ENCODE assay signal across 10 cellular contexts in the genomic region with DNA sequence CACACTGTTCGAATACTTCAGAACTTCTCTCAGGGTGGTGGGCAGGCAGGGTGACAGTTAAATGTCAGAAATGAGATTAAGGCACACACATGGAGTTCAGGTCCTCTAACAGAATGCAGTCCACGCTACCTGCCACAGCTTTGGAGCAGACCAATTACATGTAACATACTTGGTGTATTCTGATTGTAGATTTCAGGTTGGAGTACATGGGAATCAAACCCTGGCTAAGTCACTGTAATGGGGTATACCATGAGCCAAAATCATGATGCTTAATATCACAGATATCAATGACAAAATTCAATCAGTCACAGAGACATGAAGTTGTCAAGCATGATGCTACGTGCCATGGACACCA. TPM values are rescaled to one million over a fixed set of nuclear protein-coding genes. Genes with fewer than 3 reads are reported as not detected.
DNase-seq lines count a peak whose midpoint lies in the region; ATAC-seq, FAIRE-seq and TF ChIP-seq lines count a peak whose summit lies in the region.
"Had no signal": no experiment of that assay in that cellular context is flagged by ENCODE, and none has a peak within 500 bp of the region (broad histone marks: within the 10 kb centered on the region; RNA-seq: fewer than 3 reads in every experiment).

No MANE protein-coding gene starts in this region.

- in situ Hi-C loops in HepG2 (cut with HindIII; ENCODE audit: extremely low pct_ligation_motif_present, low pct_unique_long_range_greater_than_20kb), result no loop called here

- intact Hi-C loops in right lobe of liver (cut with DNase I), result no loop called here
- intact Hi-C loops in HepG2 (cut with micrococcal nuclease; ENCODE audit: unreplicated experiment), result no loop called here
- intact Hi-C loops in esophagus muscularis mucosa (cut with DNase I), result no loop called here

- H3K27me3 Mint-ChIP-seq in neural crest cell (ENCODE audit: low read depth), result no peaks in the 10 kb centered on the region
- peaks cover 5% of the 10 kb centered on the region for H3K27me3 Mint-ChIP-seq in activated CD4-positive, alpha-beta T cell treated with anti-CD3 and anti-CD28 coated beads, Interleukin-2, amount 10 ng/mL, durations not matched to agents 7 days and 5 days
- H3K27me3 Mint-ChIP-seq: type B pancreatic cell had no signal

- no peak overlapping the region for H2AFZ ChIP-seq in HepG2 (ENCODE audit: low read length)

- TF ChIP-seq CTCF in right lobe of liver (IDR thresholded peaks at IDR 0.05) (no peak), HepG2 (CRISPR knock-in tag; IDR thresholded peaks at IDR 0.05) (no peak), esophagus muscularis mucosa (IDR thresholded peaks at IDR 0.05) (no peak), neural crest cell (conservative IDR thresholded peaks at IDR 0.05) (no peak)

- H3K4me1 Mint-ChIP-seq in neural crest cell, result peaks cover 36% of the 10 kb centered on the region
- H3K4me1 Mint-ChIP-seq in activated CD4-positive, alpha-beta T cell treated with anti-CD3 and anti-CD28 coated beads, Interleukin-2, amount 10 ng/mL, durations not matched to agents 7 days and 5 days, result peaks cover 17% of the 10 kb centered on the region

- no peaks in the 10 kb centered on the region for H3K79me2 ChIP-seq in HepG2 (ENCODE audit: insufficient read depth, low read length)

- no peak for TF ChIP-seq RAD21 in HepG2 (CRISPR knock-in tag; IDR thresholded peaks at IDR 0.05)

- H3K27ac ChIP-seq in right lobe of liver (peak overlapping the region in 2 of 3 donors; percentile 29 to 47), HepG2 (ENCODE audit: extremely low read length, insufficient read depth, low read length) (no peak overlapping the region), esophagus muscularis mucosa (replicated peaks in 1 of 4) (peak overlapping the region; percentile 70 to 76 (median 74))

- POLR2A ChIA-PET in HepG2 (lab: Yijun Ruan, JAX), result no interaction called here
- POLR2A ChIA-PET in activated CD4-positive, alpha-beta T cell treated with anti-CD3 and anti-CD28 coated beads, Interleukin-2, amount 10 ng/mL, durations not matched to agents 7 days and 5 days (lab: Charles Lee), result no interaction called here

- WGBS in right lobe of liver (ENCODE audit: insufficient coverage, low coverage, low lambda C conversion rate, missing lambda C conversion rate), result 72% methylated on average over 3 of the region's 3 CpGs
- 5% methylated on average over 3 of the region's 3 CpGs for WGBS in HepG2 (ENCODE audit: low lambda C conversion rate)
- 84% methylated on average over 3 of the region's 3 CpGs for WGBS in esophagus muscularis mucosa

- H3K4me1 ChIP-seq in right lobe of liver (no peaks in the 10 kb centered on the region), HepG2 (ENCODE audit: insufficient read depth, low read length) (no peaks in the 10 kb centered on the region), esophagus muscularis mucosa (peaks cover 44 to 61% (median 58%) of the 10 kb centered on the region in 4 donors)

- H3K4me3 Mint-ChIP-seq in neural crest cell, result peak overlapping the region; percentile 56
- H3K4me3 Mint-ChIP-seq in activated CD4-positive, alpha-beta T cell treated with anti-CD3 and anti-CD28 coated beads, Interleukin-2, amount 10 ng/mL, durations not matched to agents 7 days and 5 days, result no peak overlapping the region
- H3K4me3 Mint-ChIP-seq: type B pancreatic cell had no signal

- TF ChIP-seq POLR2A in right lobe of liver (IDR thresholded peaks at IDR 0.05) (no peak), HepG2 (IDR thresholded peaks at IDR 0.05; ENCODE audit: insufficient read depth in 1 of 2, low read depth in 2 of 2, low read length in 2 of 2) (no peak), esophagus muscularis mucosa (IDR thresholded peaks at IDR 0.05; ENCODE audit: low read depth) (no peak)

- H3K36me3 ChIP-seq in right lobe of liver (no peaks in the 10 kb centered on the region), HepG2 (replicated peaks in 1 of 2; ENCODE audit: control insufficient read depth in 1 of 2, insufficient read depth in 2 of 2, low read length in 2 of 2) (no peaks in the 10 kb centered on the region), esophagus muscularis mucosa (no peaks in the 10 kb centered on the region)

- CTCF ChIA-PET in HepG2 (lab: Yijun Ruan, JAX; ENCODE audit: low intra/inter-chr PET ratio, low total read pairs), result no interaction called here
- CTCF ChIA-PET in activated CD4-positive, alpha-beta T cell treated with anti-CD3 and anti-CD28 coated beads, Interleukin-2, amount 10 ng/mL, durations not matched to agents 7 days and 5 days (lab: Charles Lee), result no interaction called here

- no peaks in the 10 kb centered on the region for H3K9me3 Mint-ChIP-seq in neural crest cell
- H3K9me3 Mint-ChIP-seq in activated CD4-positive, alpha-beta T cell treated with anti-CD3 and anti-CD28 coated beads, Interleukin-2, amount 10 ng/mL, durations not matched to agents 7 days and 5 days, result peaks cover under 1% of the 10 kb centered on the region
- H3K9me3 Mint-ChIP-seq: type B pancreatic cell had no signal

- FAIRE-seq in HepG2 (lab: Jason Lieb, UNC), result no peak

- no peak for ATAC-seq in right lobe of liver
- ATAC-seq in HepG2, result no peak
- ATAC-seq in HG03175 (IDR thresholded peaks at IDR 0.05; ENCODE audit: unreplicated experiment), result no peak

- BruUV-seq in HepG2 (replicated peaks; lab: Mats Ljungman, UMichigan), result no TSS peak

- H3K9ac ChIP-seq in HepG2 (ENCODE audit: insufficient read depth, low read depth, low read length), result no peak overlapping the region

- H3K9me3 ChIP-seq in right lobe of liver, result no peaks in the 10 kb centered on the region
- H3K9me3 ChIP-seq in HepG2 (ENCODE audit: low read length), result no peaks in the 10 kb centered on the region
- no peaks in the 10 kb centered on the region for H3K9me3 ChIP-seq in esophagus muscularis mucosa

- no peak for TF ChIP-seq EP300 in HepG2 (IDR thresholded peaks at IDR 0.05; ENCODE audit: low read depth in 2 of 2, low read length in 2 of 2)
- TF ChIP-seq EP300 in HepG2 (CRISPR knock-in tag; IDR thresholded peaks at IDR 0.05; ENCODE audit: borderline replicate concordance), result no peak
- no peak for TF ChIP-seq EP300 in esophagus muscularis mucosa (IDR thresholded peaks at IDR 0.05)

- DNase-seq in right lobe of liver (no peak), HepG2 (ENCODE audit: low spot score) (no peak), esophagus muscularis mucosa (ENCODE audit: extremely low spot score) (no peak), neural crest cell (ENCODE audit: low read depth, low spot score) (no peak), T-helper 9 cell (no peak), SKM-1 treated with dmso at 0.1 percent for 144 hours (lab: John Stamatoyannopoulos, UW; ENCODE audit: unreplicated experiment) (no peak)
- DNase-seq in activated CD4-positive, alpha-beta T cell treated with anti-CD3 and anti-CD28 coated beads, Interleukin-2, amount 10 ng/mL, durations not matched to agents 7 days and 5 days, result no peak
- DNase-seq: mesendoderm had no signal

- peak overlapping the region; percentile 93 for H3K27ac Mint-ChIP-seq in neural crest cell (ENCODE audit: unreplicated experiment)
- H3K27ac Mint-ChIP-seq in activated CD4-positive, alpha-beta T cell treated with anti-CD3 and anti-CD28 coated beads, Interleukin-2, amount 10 ng/mL, durations not matched to agents 7 days and 5 days, result no peak overlapping the region
- H3K27ac Mint-ChIP-seq: type B pancreatic cell had no signal

- H3K4me3 ChIP-seq in right lobe of liver, result no peak overlapping the region
- no peak overlapping the region for H3K4me3 ChIP-seq in HepG2 (replicated peaks in 1 of 3; ENCODE audit: insufficient read depth in 1 of 3, low read depth in 2 of 3, low read length in 3 of 3)
- H3K4me3 ChIP-seq in esophagus muscularis mucosa, result no peak overlapping the region

- H3K27me3 ChIP-seq in right lobe of liver (no peaks in the 10 kb centered on the region), HepG2 (ENCODE audit: control insufficient read depth in 1 of 2, insufficient read depth in 2 of 2, low read length in 2 of 2) (no peaks in the 10 kb centered on the region), esophagus muscularis mucosa (no peaks in the 10 kb centered on the region)

- no peak overlapping the region for H3K4me2 ChIP-seq in HepG2 (ENCODE audit: low read depth, low read length)

- no peaks in the 10 kb centered on the region for H4K20me1 ChIP-seq in HepG2 (ENCODE audit: insufficient read depth, low read length)

- H3K36me3 Mint-ChIP-seq in neural crest cell (ENCODE audit: low read depth), result no peaks in the 10 kb centered on the region
- no peaks in the 10 kb centered on the region for H3K36me3 Mint-ChIP-seq in activated CD4-positive, alpha-beta T cell treated with anti-CD3 and anti-CD28 coated beads, Interleukin-2, amount 10 ng/mL, durations not matched to agents 7 days and 5 days (ENCODE audit: low read depth)

RNA-seq across cellular contexts. Expression of a gene that starts 48.9 kb away (rescaled TPM):
- total RNA-seq in right lobe of liver (10 to 100 TPM in 2 of 6 experiments, 1 to 10 TPM in 4; 4.4 to 19.4 (median 6.4) TPM), HepG2 (2016; rRNA removed; fragmentation: Illumina TruSeq; extraction: Trizol) (0.02 TPM in 1 of 2 replicates, not detected in the other), esophagus muscularis mucosa (10 to 100 TPM; 20.8 to 34.3 (median 29.0) TPM), neural crest cell (46.0 and 56.2 TPM in 2 replicates)
- total RNA-seq in HepG2 (2016; cell fraction: cytosol; rRNA removed; fragmentation: Illumina TruSeq; extraction: Trizol; ENCODE audit: low read depth), result not detected in 2 replicates
- total RNA-seq in HepG2 (2016; cell fraction: insoluble cytoplasmic fraction; rRNA removed; fragmentation: Illumina TruSeq; extraction: Trizol), result 0.04 TPM in 1 of 2 replicates, not detected in the other
- not detected in 2 replicates for total RNA-seq in HepG2 (2016; cell fraction: membrane; rRNA removed; fragmentation: Illumina TruSeq; extraction: Trizol)
- total RNA-seq in HepG2 (2016; cell fraction: nucleus; rRNA removed; fragmentation: Illumina TruSeq; extraction: Trizol), result 0.09 and 0.16 TPM in 2 replicates
- 0.01 TPM in 1 of 2 replicates, not detected in the other for polyA plus RNA-seq in HepG2 (2011; rRNA removed)
- polyA plus RNA-seq in HepG2 (2011; cell fraction: cytosol; rRNA removed), result 0.03 TPM in 1 of 2 replicates, not detected in the other
- 0.14 TPM in 1 of 2 replicates, not detected in the other for polyA plus RNA-seq in HepG2 (2011; cell fraction: nucleus; rRNA removed)
- not detected in 2 replicates for polyA plus RNA-seq in HepG2 (2012)
- polyA plus RNA-seq in HepG2 (2016; cell fraction: cytosol; fragmentation: Illumina TruSeq; extraction: Trizol; ENCODE audit: low read depth), result not detected in 2 replicates
- polyA plus RNA-seq in HepG2 (2016; cell fraction: insoluble cytoplasmic fraction; fragmentation: Illumina TruSeq; extraction: Trizol; ENCODE audit: low read depth), result not detected in 2 replicates
- polyA plus RNA-seq in HepG2 (2016; cell fraction: membrane; fragmentation: Illumina TruSeq; extraction: Trizol; ENCODE audit: low read depth), result not detected in 2 replicates
- 0.11 and 0.12 TPM in 2 replicates for polyA plus RNA-seq in HepG2 (2016; cell fraction: nucleus; fragmentation: Illumina TruSeq; extraction: Trizol; ENCODE audit: insufficient read depth, low read depth)
- 0.02 and 0.61 TPM in 2 replicates for polyA minus RNA-seq in HepG2 (2011; rRNA and poly(A)+ RNA removed; ENCODE audit: low replicate concordance)
- not detected in 2 replicates for polyA minus RNA-seq in HepG2 (2011; cell fraction: cytosol; rRNA and poly(A)+ RNA removed)
- polyA minus RNA-seq in HepG2 (2011; cell fraction: nucleus; rRNA and poly(A)+ RNA removed), result 0.13 and 0.25 TPM in 2 replicates
- total RNA-seq in activated CD4-positive, alpha-beta T cell treated with anti-CD3 and anti-CD28 coated beads, Interleukin-2, amount 10 ng/mL, durations not matched to agents 7 days and 5 days, result under 1 TPM; 0.10 to 0.17 TPM
